In genomic region chr6:16828058-16828457, GRCh38 we compare ENCODE assay signal across 29 cellular contexts.
"Had no signal": no experiment of that assay in that cellular context is flagged by ENCODE, and none has a peak within 500 bp of the region (broad histone marks: within the 10 kb centered on the region; RNA-seq: fewer than 3 reads in every experiment).

No MANE protein-coding gene starts in this region.

- H2AFZ ChIP-seq: neural progenitor cell, parathyroid adenoma had no signal

- H3K4me3 Mint-ChIP-seq: naive thymus-derived CD4-positive, alpha-beta T cell; natural killer cell; nephron; neural progenitor cell; stimulated activated effector memory CD8-positive, alpha-beta T cell treated with anti-CD3 and anti-CD28 coated beads, Interleukin-12 subunit alpha, Interleukin-12 subunit beta, amount 100 ng/mL, for 72 hours; stimulated activated naive B cell treated with anti-CD40 and anti-IgM and Interleukin-4, amounts not matched to agents 10 μg/mL and 1 μg/mL and 100 μg/mL, for 72 hours had no signal

- H3K4me1 Mint-ChIP-seq: neural progenitor cell; stimulated activated effector memory CD8-positive, alpha-beta T cell treated with anti-CD3 and anti-CD28 coated beads, Interleukin-12 subunit alpha, Interleukin-12 subunit beta, amount 100 ng/mL, for 72 hours had no signal

- H3K27me3 ChIP-seq: neural progenitor cell, ovary, right lobe of liver, sigmoid colon, stomach, thyroid gland, tibial nerve, upper lobe of left lung, vagina had no signal

- H3K27ac ChIP-seq: neural progenitor cell, ovary, parathyroid adenoma, psoas muscle, right lobe of liver, sigmoid colon, stomach, thoracic aorta, thyroid gland, tibial nerve, upper lobe of left lung, vagina had no signal

- FAIRE-seq: small intestine, urothelium cell line had no signal

- H3K4me3 ChIP-seq: neural progenitor cell, ovary, psoas muscle, right lobe of liver, sigmoid colon, stomach, thoracic aorta, thyroid gland, tibial nerve, upper lobe of left lung, vagina had no signal

- ATAC-seq: naive thymus-derived CD4-positive, alpha-beta T cell; natural killer cell; psoas muscle; right cardiac atrium; right lobe of liver; stimulated activated effector memory CD8-positive, alpha-beta T cell treated with anti-CD3 and anti-CD28 coated beads, Interleukin-12 subunit alpha, Interleukin-12 subunit beta, amount 100 ng/mL, for 72 hours; stimulated activated naive B cell treated with anti-CD40 and anti-IgM and Interleukin-4, amounts not matched to agents 10 μg/mL and 1 μg/mL and 100 μg/mL, for 72 hours had no signal

- H3K4me2 ChIP-seq: neural progenitor cell had no signal

- H3K9ac ChIP-seq: neural progenitor cell, parathyroid adenoma had no signal

- H3K9me3 Mint-ChIP-seq: naive thymus-derived CD4-positive, alpha-beta T cell; natural killer cell; nephron; neural progenitor cell; stimulated activated effector memory CD8-positive, alpha-beta T cell treated with anti-CD3 and anti-CD28 coated beads, Interleukin-12 subunit alpha, Interleukin-12 subunit beta, amount 100 ng/mL, for 72 hours; stimulated activated naive B cell treated with anti-CD40 and anti-IgM and Interleukin-4, amounts not matched to agents 10 μg/mL and 1 μg/mL and 100 μg/mL, for 72 hours had no signal

- H3K36me3 ChIP-seq: neural progenitor cell, ovary, right lobe of liver, sigmoid colon, stomach, thoracic aorta, thyroid gland, tibial nerve, upper lobe of left lung, vagina had no signal

- H3K4me1 ChIP-seq: neural progenitor cell, parathyroid adenoma, psoas muscle, sigmoid colon, thyroid gland, tibial nerve, upper lobe of left lung, vagina had no signal

- H3K79me2 ChIP-seq: parathyroid adenoma had no signal

- H3K9me3 ChIP-seq: ovary, psoas muscle, right lobe of liver, sigmoid colon, stomach, thoracic aorta, thyroid gland, tibial nerve, upper lobe of left lung, vagina had no signal

- H3K36me3 Mint-ChIP-seq: natural killer cell; neural progenitor cell; stimulated activated effector memory CD8-positive, alpha-beta T cell treated with anti-CD3 and anti-CD28 coated beads, Interleukin-12 subunit alpha, Interleukin-12 subunit beta, amount 100 ng/mL, for 72 hours; stimulated activated naive B cell treated with anti-CD40 and anti-IgM and Interleukin-4, amounts not matched to agents 10 μg/mL and 1 μg/mL and 100 μg/mL, for 72 hours had no signal

- DNase-seq: naive thymus-derived CD4-positive, alpha-beta T cell; natural killer cell; occipital lobe; ovary; posterior cingulate gyrus; psoas muscle; right cardiac atrium; right lobe of liver; sigmoid colon; small intestine; stimulated activated CD4-positive, alpha-beta T cell treated with anti-CD3 and anti-CD28 coated beads, Interleukin-15, amount 100 ng/mL, for 24 hours; stimulated activated CD4-positive, alpha-beta T cell treated with anti-CD3 and anti-CD28 coated beads, Interleukin-2, amount 100 ng/mL, for 24 hours; stimulated activated CD4-positive, alpha-beta T cell treated with anti-CD3 and anti-CD28 coated beads, Interleukin-2, amount 100 ng/mL, for 48 hours; stimulated activated CD4-positive, alpha-beta T cell treated with anti-CD3 and anti-CD28 coated beads, Interleukin-4, amount 100 ng/mL, for 24 hours; stimulated activated naive B cell treated with anti-CD40 and anti-IgM and Interleukin-4, amounts not matched to agents 10 μg/mL and 1 μg/mL and 100 μg/mL, for 72 hours; stimulated activated naive CD4-positive, alpha-beta T cell treated with Interleukin-2 at 50 U/mL for 16 hours; stomach; thyroid gland; trophoblast cell; upper lobe of left lung had no signal

- H3K27ac Mint-ChIP-seq: naive thymus-derived CD4-positive, alpha-beta T cell; natural killer cell; nephron; neural progenitor cell; progenitor cell of endocrine pancreas; stimulated activated effector memory CD8-positive, alpha-beta T cell treated with anti-CD3 and anti-CD28 coated beads, Interleukin-12 subunit alpha, Interleukin-12 subunit beta, amount 100 ng/mL, for 72 hours; stimulated activated naive B cell treated with anti-CD40 and anti-IgM and Interleukin-4, amounts not matched to agents 10 μg/mL and 1 μg/mL and 100 μg/mL, for 72 hours had no signal
